Comparison of ENCODE assay signal across 8 cellular contexts in the genomic region with DNA sequence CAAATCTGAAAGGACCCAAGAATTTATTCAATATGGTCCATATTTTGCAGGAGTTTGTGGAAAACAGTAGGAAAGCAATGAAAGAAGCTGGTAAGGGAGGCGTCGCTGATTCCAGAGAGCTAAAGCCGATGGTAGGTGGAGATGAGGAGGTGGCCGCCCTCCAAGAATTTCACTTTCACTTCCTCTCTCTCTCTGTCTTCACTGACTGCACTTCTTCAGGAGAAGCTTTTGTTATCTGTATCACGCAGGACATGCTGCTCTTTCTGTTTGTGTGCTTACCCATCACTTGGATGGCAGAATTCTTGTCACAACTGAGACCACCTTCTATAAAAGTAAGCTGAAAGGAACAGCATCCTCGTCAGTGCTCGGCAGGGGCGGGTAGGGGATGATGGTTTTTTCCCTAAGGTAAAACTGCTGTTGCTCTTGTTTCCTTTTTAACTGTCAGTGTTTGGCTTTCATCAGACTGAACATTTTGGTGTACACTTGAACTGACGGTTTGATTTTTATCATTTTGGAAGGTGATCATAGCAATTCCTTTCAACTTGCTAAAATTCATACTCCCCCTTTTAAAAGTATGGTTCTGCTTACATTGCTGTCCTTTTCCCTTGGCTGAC.
DNase-seq lines count a peak whose midpoint lies in the region; ATAC-seq and TF ChIP-seq lines count a peak whose summit lies in the region.

No MANE protein-coding gene starts in this region.

- no peak overlapping the region for H2AFZ ChIP-seq in smooth muscle cell (ENCODE audit: low read depth)
- no peak overlapping the region for H2AFZ ChIP-seq in PC-9

- no peaks in the 10 kb centered on the region for H3K27me3 ChIP-seq in GM06990 (replicated peaks; ENCODE audit: control insufficient read depth, insufficient read depth, low read length)
- no peaks in the 10 kb centered on the region for H3K27me3 ChIP-seq in smooth muscle cell (ENCODE audit: low read depth)
- H3K27me3 ChIP-seq in PC-9 (ENCODE audit: insufficient read depth, low read depth) = no peaks in the 10 kb centered on the region

- H3K4me3 Mint-ChIP-seq in activated CD8-positive, alpha-beta memory T cell treated with anti-CD3 and anti-CD28 coated beads, Interleukin-2, amount 10 ng/mL, durations not matched to agents 7 days and 5 days = peak overlapping the region; percentile 84
- H3K4me3 Mint-ChIP-seq in memory B cell = peak overlapping the region; percentile 74
- no peak overlapping the region for H3K4me3 Mint-ChIP-seq in Calu3 (ENCODE audit: low read depth, unreplicated experiment)

- peak overlapping the region; percentile 27 for H3K4me3 ChIP-seq in GM06990 (replicated peaks; ENCODE audit: low read depth, low read length)
- no peak overlapping the region for H3K4me3 ChIP-seq in smooth muscle cell
- no peak overlapping the region for H3K4me3 ChIP-seq in PC-9

- no peak for TF ChIP-seq CTCF in GM06990 (IDR thresholded peaks at IDR 0.05; ENCODE audit: insufficient read depth, low read length, poor library complexity, severe bottlenecking)
- no peak for TF ChIP-seq CTCF in smooth muscle cell (IDR thresholded peaks at IDR 0.05; ENCODE audit: borderline replicate concordance, insufficient read depth, poor library complexity, severe bottlenecking)
- no peak for TF ChIP-seq CTCF in Calu3 (IDR thresholded peaks at IDR 0.05; ENCODE audit: unreplicated experiment)
- no peak for TF ChIP-seq CTCF in PC-9 (conservative IDR thresholded peaks at IDR 0.05)

- POLR2A ChIA-PET in PC-9 (lab: Charles Lee; ENCODE audit: unreplicated experiment) = no interaction called here

- ATAC-seq in GM21381 (IDR thresholded peaks at IDR 0.05; ENCODE audit: unreplicated experiment) (peak; percentile 98), HG03565 (IDR thresholded peaks at IDR 0.05; ENCODE audit: unreplicated experiment) (peak; percentile 97), memory B cell (ENCODE audit: low read depth) (peak; percentile 100)
- ATAC-seq in activated CD8-positive, alpha-beta memory T cell treated with anti-CD3 and anti-CD28 coated beads, Interleukin-2, amount 10 ng/mL, durations not matched to agents 7 days and 5 days = peak; percentile 96

- H3K79me2 ChIP-seq in smooth muscle cell (ENCODE audit: low read depth) = no peaks in the 10 kb centered on the region
- no peaks in the 10 kb centered on the region for H3K79me2 ChIP-seq in PC-9 (ENCODE audit: low read depth)

- no peak overlapping the region for H3K9ac ChIP-seq in smooth muscle cell (ENCODE audit: low read depth)

- H3K27ac Mint-ChIP-seq in activated CD8-positive, alpha-beta memory T cell treated with anti-CD3 and anti-CD28 coated beads, Interleukin-2, amount 10 ng/mL, durations not matched to agents 7 days and 5 days = peak overlapping the region; percentile 83
- H3K27ac Mint-ChIP-seq in memory B cell = peak overlapping the region; percentile 60
- H3K27ac Mint-ChIP-seq in Calu3 (ENCODE audit: unreplicated experiment) = no peak overlapping the region

- DNase-seq in GM06990 (ENCODE audit: extremely low read depth, insufficient read length) (peak; percentile 24), memory B cell (ENCODE audit: low spot score in 2 of 2) (peak; percentile 17 to 41), smooth muscle cell (lab: John Stamatoyannopoulos, UW; ENCODE audit: unreplicated experiment) (no peak), Calu3 (no peak), PC-9 (no peak)
- DNase-seq in activated CD8-positive, alpha-beta memory T cell treated with anti-CD3 and anti-CD28 coated beads, Interleukin-2, amount 10 ng/mL, durations not matched to agents 7 days and 5 days = peak; percentile 60

- intact Hi-C loops in Calu3 (cut with micrococcal nuclease; ENCODE audit: unreplicated experiment) = no loop called here
- intact Hi-C loops in PC-9 (cut with micrococcal nuclease; ENCODE audit: unreplicated experiment) = no loop called here

- H3K36me3 Mint-ChIP-seq in activated CD8-positive, alpha-beta memory T cell treated with anti-CD3 and anti-CD28 coated beads, Interleukin-2, amount 10 ng/mL, durations not matched to agents 7 days and 5 days = peaks cover 2% of the 10 kb centered on the region
- H3K36me3 Mint-ChIP-seq in memory B cell = peaks cover 2% of the 10 kb centered on the region
- peaks cover 4% of the 10 kb centered on the region for H3K36me3 Mint-ChIP-seq in Calu3 (ENCODE audit: insufficient read depth, unreplicated experiment)

- H3K36me3 ChIP-seq in GM06990 (ENCODE audit: control insufficient read depth, insufficient read depth, low read length) (no peaks in the 10 kb centered on the region), smooth muscle cell (ENCODE audit: low read depth) (no peaks in the 10 kb centered on the region), PC-9 (ENCODE audit: low read depth) (no peaks in the 10 kb centered on the region; the same call in 1 of the 2 replicates)

- H3K4me1 ChIP-seq in smooth muscle cell (ENCODE audit: low read depth) (peaks cover 9% of the 10 kb centered on the region), PC-9 (replicated peaks; ENCODE audit: insufficient read depth) (no peaks in the 10 kb centered on the region)

- no peak overlapping the region for H3K27ac ChIP-seq in smooth muscle cell (ENCODE audit: low read depth)
- no peak overlapping the region for H3K27ac ChIP-seq in PC-9

- H3K4me2 ChIP-seq in smooth muscle cell (no peak overlapping the region), PC-9 (no peak overlapping the region)

- peaks cover 19% of the 10 kb centered on the region for H3K4me1 Mint-ChIP-seq in activated CD8-positive, alpha-beta memory T cell treated with anti-CD3 and anti-CD28 coated beads, Interleukin-2, amount 10 ng/mL, durations not matched to agents 7 days and 5 days
- H3K4me1 Mint-ChIP-seq in memory B cell (peaks cover 13% of the 10 kb centered on the region), Calu3 (ENCODE audit: low read depth, unreplicated experiment) (no peaks in the 10 kb centered on the region)

- H4K20me1 ChIP-seq in smooth muscle cell (ENCODE audit: low read depth) (no peaks in the 10 kb centered on the region), PC-9 (ENCODE audit: insufficient read depth) (no peaks in the 10 kb centered on the region)

- H3K9me3 ChIP-seq in smooth muscle cell (replicated peaks; ENCODE audit: low read depth) = no peaks in the 10 kb centered on the region
- no peaks in the 10 kb centered on the region for H3K9me3 ChIP-seq in PC-9 (ENCODE audit: insufficient read depth, low read depth)

- H3K27me3 Mint-ChIP-seq in activated CD8-positive, alpha-beta memory T cell treated with anti-CD3 and anti-CD28 coated beads, Interleukin-2, amount 10 ng/mL, durations not matched to agents 7 days and 5 days = peaks cover 14% of the 10 kb centered on the region
- no peaks in the 10 kb centered on the region for H3K27me3 Mint-ChIP-seq in memory B cell
- no peaks in the 10 kb centered on the region for H3K27me3 Mint-ChIP-seq in Calu3 (ENCODE audit: unreplicated experiment)

- H3K9me2 ChIP-seq in PC-9 (ENCODE audit: insufficient read depth) = no peaks in the 10 kb centered on the region

- no TSS peak for BruUV-seq in Calu3 (replicated peaks; lab: Mats Ljungman, UMichigan)
- no TSS peak for BruUV-seq in PC-9 (replicated peaks; lab: Mats Ljungman, UMichigan)

- H3K9me3 Mint-ChIP-seq in activated CD8-positive, alpha-beta memory T cell treated with anti-CD3 and anti-CD28 coated beads, Interleukin-2, amount 10 ng/mL, durations not matched to agents 7 days and 5 days (ENCODE audit: low read depth) = no peaks in the 10 kb centered on the region
- H3K9me3 Mint-ChIP-seq in memory B cell = peaks cover 2% of the 10 kb centered on the region
- H3K9me3 Mint-ChIP-seq in Calu3 (ENCODE audit: low read depth, unreplicated experiment) = no peaks in the 10 kb centered on the region

- WGBS in smooth muscle cell (ENCODE audit: low lambda C conversion rate) = 91% methylated on average over 9 of the region's 9 CpGs

- no peaks in the 10 kb centered on the region for H3F3A ChIP-seq in smooth muscle cell (ENCODE audit: low read depth)
- H3F3A ChIP-seq in PC-9 (ENCODE audit: insufficient read depth, low read depth) = no peaks in the 10 kb centered on the region; the same call in 1 of the 2 replicates

- CTCF ChIA-PET in activated CD8-positive, alpha-beta memory T cell treated with anti-CD3 and anti-CD28 coated beads, Interleukin-2, amount 10 ng/mL, durations not matched to agents 7 days and 5 days (lab: Charles Lee) = interaction anchor here (0.8 to 1.4 kb wide), 6 partner anchors 11 to 140 kb away, joined by 3 to 4 read pairs (median 3); no protein-coding TSS in a partner anchor
- CTCF ChIA-PET in Calu3 (lab: Charles Lee) (interaction anchor here (0.6 kb wide), 1 partner anchor 173 kb away, joined by 4 read pairs; no protein-coding TSS in a partner anchor), PC-9 (lab: Charles Lee) (no interaction called here)

Comparison
In these comparisons a context has a peak if more than half of its experiments do, and no peak if none do; other contexts are left out.
1. DNase-seq: peak in GM06990 (single experiment), activated CD8-positive, alpha-beta memory T cell treated with anti-CD3 and anti-CD28 coated beads, Interleukin-2, amount 10 ng/mL, durations not matched to agents 7 days and 5 days (single experiment) and memory B cell (2 of 2); none in smooth muscle cell (single experiment), Calu3 (single experiment) and PC-9 (0 of 2).
2. Peak in every context shown above with its lines, with median percentiles within 50 percentile points of each other: ATAC-seq.